29 cellular contexts compared by ENCODE assay signal in genomic region chr20:46740214-46740609, GRCh38. TPM values are rescaled to one million over a fixed set of nuclear protein-coding genes. Genes with fewer than 3 reads are reported as not detected.
DNase-seq lines count a peak whose midpoint lies in the region; TF ChIP-seq lines count a peak whose summit lies in the region.
"Had no signal": no experiment of that assay in that cellular context is flagged by ENCODE, and none has a peak within 500 bp of the region (broad histone marks: within the 10 kb centered on the region; RNA-seq: fewer than 3 reads in every experiment).

No MANE protein-coding gene starts in this region.

- WGBS in SK-N-SH (ENCODE audit: low lambda C conversion rate): 50% methylated on average over 3 of the region's 3 CpGs
- 94% methylated on average over 3 of the region's 3 CpGs for WGBS in hepatocyte (ENCODE audit: low lambda C conversion rate, missing lambda C conversion rate)

- H3F3A ChIP-seq in SK-N-SH (replicated peaks; ENCODE audit: insufficient read depth): no peaks in the 10 kb centered on the region

- no peak for DNase-seq in SK-N-SH
- DNase-seq in hepatocyte (ENCODE audit: low spot score): no peak
- no peak for DNase-seq in activated CD4-positive, alpha-beta T cell treated with anti-CD3 and anti-CD28 coated beads, Interleukin-2, amount 50 U/mL, for 4 hours
- no peak for DNase-seq in NCI-H524 (lab: John Stamatoyannopoulos, UW)
- DNase-seq in C1 segment of cervical spinal cord (lab: John Stamatoyannopoulos, UW): no peak
- DNase-seq: ACHN; activated naive CD8-positive, alpha-beta T cell treated with anti-CD3 and anti-CD28 coated beads for 36 hours; activated T-cell treated with anti-CD3 and anti-CD28 coated beads for 4 hours; aorta; BE2C; cortex of kidney; DMS79 treated with DMSO at 0.1 percent for 48 hours; gastrocnemius medialis; GF-D8; H9; hippocampal formation; KBM-7; mesendoderm; MV-4-11; naive B cell; NCI-H1694; NCI-H526 treated with DMSO at 0.1 percent for 48 hours; RPMI8226; stimulated activated naive CD4-positive, alpha-beta T cell treated with Interleukin-2 at 50 U/mL for 16 hours; T-helper 17 cell had no signal

- H4K20me1 ChIP-seq in KMS-11 (ENCODE audit: insufficient read depth): no peaks in the 10 kb centered on the region
- no peaks in the 10 kb centered on the region for H4K20me1 ChIP-seq in SK-N-SH (ENCODE audit: insufficient read depth)
- no peaks in the 10 kb centered on the region for H4K20me1 ChIP-seq in hepatocyte (ENCODE audit: insufficient read depth, poor library complexity, severe bottlenecking)

- no peak overlapping the region for H3K4me3 ChIP-seq in KMS-11 (IDR thresholded peaks at IDR 0.05; ENCODE audit: insufficient read depth, low read depth, low read length)
- no peak overlapping the region for H3K4me3 ChIP-seq in SK-N-SH (ENCODE audit: low read depth in 2 of 2, low read length in 1 of 2)
- H3K4me3 ChIP-seq in hepatocyte: no peak overlapping the region
- H3K4me3 ChIP-seq: cardiac muscle cell, gastrocnemius medialis, prostate gland had no signal

- POLR2A ChIA-PET in SK-N-SH (lab: Yijun Ruan, JAX): no interaction called here

- H3K9ac ChIP-seq in KMS-11 (no peak overlapping the region), SK-N-SH (no peak overlapping the region)

- no peak for TF ChIP-seq CTCF in C4-2B (conservative IDR thresholded peaks at IDR 0.05)
- no peak for TF ChIP-seq CTCF in KMS-11 (conservative IDR thresholded peaks at IDR 0.05; ENCODE audit: low read depth, low read length)
- no peak for TF ChIP-seq CTCF in SK-N-SH (IDR thresholded peaks at IDR 0.05)
- no peak for TF ChIP-seq CTCF in hepatocyte (IDR thresholded peaks at IDR 0.05; ENCODE audit: poor library complexity)

- H3K27me3 ChIP-seq in KMS-11 (ENCODE audit: insufficient read depth, low read depth) (no peaks in the 10 kb centered on the region), SK-N-SH (ENCODE audit: insufficient read depth) (no peaks in the 10 kb centered on the region), hepatocyte (no peaks in the 10 kb centered on the region)
- H3K27me3 ChIP-seq: cardiac muscle cell had no signal

- no peaks in the 10 kb centered on the region for H3K79me2 ChIP-seq in KMS-11 (ENCODE audit: insufficient read depth, low read depth)
- H3K79me2 ChIP-seq in SK-N-SH (ENCODE audit: insufficient read depth): no peaks in the 10 kb centered on the region
- no peaks in the 10 kb centered on the region for H3K79me2 ChIP-seq in hepatocyte

- no peak for TF ChIP-seq RAD21 in SK-N-SH (IDR thresholded peaks at IDR 0.05; ENCODE audit: low read length)

- H3K4me2 ChIP-seq in KMS-11: no peak overlapping the region
- H3K4me2 ChIP-seq in SK-N-SH: no peak overlapping the region
- H3K4me2 ChIP-seq in hepatocyte: no peak overlapping the region

- TF ChIP-seq EP300 in SK-N-SH (IDR thresholded peaks at IDR 0.05; ENCODE audit: borderline replicate concordance in 1 of 2, low read depth in 1 of 2, low read length in 1 of 2): no peak

- H3K9me3 ChIP-seq in SK-N-SH (no peaks in the 10 kb centered on the region), hepatocyte (ENCODE audit: low read depth) (no peaks in the 10 kb centered on the region)
- H3K9me3 ChIP-seq: BE2C, gastrocnemius medialis, prostate gland had no signal

- H3K9me2 ChIP-seq in SK-N-SH: no peaks in the 10 kb centered on the region
- no peaks in the 10 kb centered on the region for H3K9me2 ChIP-seq in hepatocyte (replicated peaks; ENCODE audit: insufficient read depth)

- CTCF ChIA-PET in SK-N-SH (lab: Yijun Ruan, JAX): interaction anchor here (2.5 kb wide), 1 partner anchor 8 kb away, joined by 8 read pairs; no protein-coding TSS in a partner anchor

- H3K4me1 ChIP-seq in KMS-11 (ENCODE audit: low read depth, poor library complexity, severe bottlenecking) (no peaks in the 10 kb centered on the region), SK-N-SH (ENCODE audit: control insufficient read depth in 1 of 2, insufficient read depth in 2 of 2, low read depth in 1 of 2, low read length in 1 of 2) (no peaks in the 10 kb centered on the region), hepatocyte (ENCODE audit: insufficient read depth) (no peaks in the 10 kb centered on the region)
- H3K4me1 ChIP-seq: BE2C, gastrocnemius medialis, prostate gland had no signal

- H2AFZ ChIP-seq in KMS-11 (ENCODE audit: low read depth) (peak overlapping the region; percentile 44), SK-N-SH (ENCODE audit: low read depth) (no peak overlapping the region), hepatocyte (no peak overlapping the region)

- H3K36me3 ChIP-seq in KMS-11 (ENCODE audit: insufficient read depth) (no peaks in the 10 kb centered on the region), SK-N-SH (replicated peaks in 1 of 2; ENCODE audit: control insufficient read depth in 1 of 2, insufficient read depth in 2 of 2, low read length in 1 of 2) (no peaks in the 10 kb centered on the region), hepatocyte (replicated peaks; ENCODE audit: insufficient read depth, low read depth) (no peaks in the 10 kb centered on the region)
- H3K36me3 ChIP-seq: BE2C, cardiac muscle cell, gastrocnemius medialis, prostate gland had no signal

- peak overlapping the region; percentile 8; the same call in 1 of the 2 replicates for H3K27ac ChIP-seq in C4-2B
- H3K27ac ChIP-seq in KMS-11: no peak overlapping the region
- H3K27ac ChIP-seq in SK-N-SH (ENCODE audit: low read depth in 2 of 2, low read length in 1 of 2): no peak overlapping the region
- peak overlapping the region; percentile 53 for H3K27ac ChIP-seq in hepatocyte
- H3K27ac ChIP-seq: cardiac muscle cell, gastrocnemius medialis, prostate gland had no signal

TF ChIP-seq in SK-N-SH, 30 proteins besides CTCF, POLR2A, EP300 and RAD21:
- peak; percentile 71; the same call in 1 of the 2 replicates for TF ChIP-seq USF1 (IDR thresholded peaks at IDR 0.05; ENCODE audit: borderline replicate concordance, low read depth)
- TF ChIP-seq GATA2 (CRISPR knock-in tag; IDR thresholded peaks at IDR 0.05): no peak
- no peak for TF ChIP-seq USF2 (IDR thresholded peaks at IDR 0.05; ENCODE audit: borderline replicate concordance, low read depth, low read length)
- TF ChIP-seq YY1 (IDR thresholded peaks at IDR 0.05; ENCODE audit: low read depth): 0 out of 2 replicates have a peak, but pooled peaks have one; percentile 18

RNA-seq across cellular contexts. Expression of gene SLC2A10, which starts 30.8 kb away (rescaled TPM):
- polyA plus RNA-seq in SK-N-SH (2012; rRNA removed) (12.6 and 14.1 TPM in 2 replicates), hepatocyte (23.4 and 28.2 TPM in 2 replicates)
- 8.9 and 10.7 TPM in 2 replicates for polyA plus RNA-seq in SK-N-SH (2012; cell fraction: cytosol; rRNA removed)
- 13.8 and 17.0 TPM in 2 replicates for polyA plus RNA-seq in SK-N-SH (2012; cell fraction: nucleus; rRNA removed)
- 23.7 and 37.2 TPM in 2 replicates for total RNA-seq in hepatocyte
- total RNA-seq: T-helper 17 cell had no signal

RNA-seq across cellular contexts. Expression of gene TP53RK, which starts 51.0 kb away (rescaled TPM):
- polyA plus RNA-seq in SK-N-SH (2012; rRNA removed) (5.4 and 5.5 TPM in 2 replicates), hepatocyte (19.8 and 21.4 TPM in 2 replicates)
- polyA plus RNA-seq in SK-N-SH (2012; cell fraction: cytosol; rRNA removed): 5.6 and 6.5 TPM in 2 replicates
- 3.5 TPM in 2 replicates for polyA plus RNA-seq in SK-N-SH (2012; cell fraction: nucleus; rRNA removed)
- 19.6 and 22.7 TPM in 2 replicates for total RNA-seq in hepatocyte

Comparison
In these comparisons a context has a peak if more than half of its experiments do, and no peak if none do; other contexts are left out.
1. H3K27ac ChIP-seq: peak in C4-2B (single experiment) and hepatocyte (single experiment); none in KMS-11 (single experiment) and SK-N-SH (0 of 2).